In genomic region chr3:75434276-75434936, GRCh38 we compare ENCODE assay signal across 8 cellular contexts.
DNase-seq lines count a peak whose midpoint lies in the region; ATAC-seq and TF ChIP-seq lines count a peak whose summit lies in the region.
"Not testable (repeated sequence)": the region's sequence is repeated elsewhere in the genome, so short reads cannot be mapped to it uniquely, and the experiment has no call there.

No MANE protein-coding gene starts in this region.

- not testable (repeated sequence) for TF ChIP-seq CTCF in HFFc6 (IDR thresholded peaks at IDR 0.05); OCI-LY3 (IDR thresholded peaks at IDR 0.05; ENCODE audit: low read depth, low read length); cardiac fibroblast (IDR thresholded peaks at IDR 0.05; ENCODE audit: low read depth, low read length); heart left ventricle (IDR thresholded peaks at IDR 0.05)

- peaks cover 29% of the 10 kb centered on the region for H3K4me1 ChIP-seq in BLaER1
- not testable (repeated sequence) for H3K4me1 ChIP-seq in OCI-LY3 (ENCODE audit: low read length); naive thymus-derived CD4-positive, alpha-beta T cell (ENCODE audit: control insufficient read depth in 2 of 2, insufficient read depth in 2 of 2, low read length in 2 of 2)
- H3K4me1 ChIP-seq in heart left ventricle: peaks cover 0 to 31% (median 10%) of the 10 kb centered on the region in 12 donors

- H3K36me3 Mint-ChIP-seq in HFFc6 (ENCODE audit: low read depth): peaks cover 16% of the 10 kb centered on the region; the same call in 1 of the 2 replicates
- not testable (repeated sequence) for H3K36me3 Mint-ChIP-seq in naive thymus-derived CD4-positive, alpha-beta T cell; stimulated activated effector memory CD8-positive, alpha-beta T cell treated with anti-CD3 and anti-CD28 coated beads, Interleukin-12 subunit alpha, Interleukin-12 subunit beta, amount 100 ng/mL, for 72 hours

- not testable (repeated sequence) for TF ChIP-seq POLR2A in heart left ventricle (IDR thresholded peaks at IDR 0.05)

- peaks cover 48% of the 10 kb centered on the region for H3K4me1 Mint-ChIP-seq in HFFc6 (ENCODE audit: low read depth)
- peaks cover under 1 to 22% (median 18%) of the 10 kb centered on the region in 7 donors for H3K4me1 Mint-ChIP-seq in naive thymus-derived CD4-positive, alpha-beta T cell
- H3K4me1 Mint-ChIP-seq in stimulated activated effector memory CD8-positive, alpha-beta T cell treated with anti-CD3 and anti-CD28 coated beads, Interleukin-12 subunit alpha, Interleukin-12 subunit beta, amount 100 ng/mL, for 72 hours: peaks cover 12% of the 10 kb centered on the region

- POLR2A ChIA-PET in naive thymus-derived CD4-positive, alpha-beta T cell (lab: Charles Lee): not testable (repeated sequence)

- ATAC-seq in heart left ventricle; naive thymus-derived CD4-positive, alpha-beta T cell; stimulated activated effector memory CD8-positive, alpha-beta T cell treated with anti-CD3 and anti-CD28 coated beads, Interleukin-12 subunit alpha, Interleukin-12 subunit beta, amount 100 ng/mL, for 72 hours: not testable (repeated sequence)

- not testable (repeated sequence) for H3K9me3 ChIP-seq in BLaER1; OCI-LY3 (ENCODE audit: insufficient read depth, low read length); heart left ventricle; naive thymus-derived CD4-positive, alpha-beta T cell (ENCODE audit: control insufficient read depth in 2 of 3, low read length in 3 of 3)

- H3K9me3 Mint-ChIP-seq in HFFc6; naive thymus-derived CD4-positive, alpha-beta T cell; stimulated activated effector memory CD8-positive, alpha-beta T cell treated with anti-CD3 and anti-CD28 coated beads, Interleukin-12 subunit alpha, Interleukin-12 subunit beta, amount 100 ng/mL, for 72 hours: not testable (repeated sequence)

- not testable (repeated sequence) for H3K27me3 Mint-ChIP-seq in HFFc6 (ENCODE audit: insufficient read depth); naive thymus-derived CD4-positive, alpha-beta T cell

- not testable (repeated sequence) for H2AFZ ChIP-seq in OCI-LY3 (ENCODE audit: low read depth, low read length)

- H3K9ac ChIP-seq in BLaER1 (peak overlapping the region; percentile 86), OCI-LY3 (ENCODE audit: low read length) (peak overlapping the region; percentile 51; the same call in 1 of the 2 replicates)

- intact Hi-C loops in heart left ventricle (cut with DNase I): not testable (repeated sequence)
- intact Hi-C loops in naive thymus-derived CD4-positive, alpha-beta T cell (cut with micrococcal nuclease): loop anchor here in 1 of 2 donors (5.0 kb wide), 1 partner anchor 177 kb away; no protein-coding TSS in a partner anchor

- peaks cover 17% of the 10 kb centered on the region; the same call in 1 of the 2 replicates for H4K20me1 ChIP-seq in BLaER1
- not testable (repeated sequence) for H4K20me1 ChIP-seq in OCI-LY3 (ENCODE audit: insufficient read depth, low read length)

- H3K27ac Mint-ChIP-seq in HFFc6: peak overlapping the region; percentile 99
- peak overlapping the region; percentile 82 to 98 (median 88) for H3K27ac Mint-ChIP-seq in naive thymus-derived CD4-positive, alpha-beta T cell
- H3K27ac Mint-ChIP-seq in stimulated activated effector memory CD8-positive, alpha-beta T cell treated with anti-CD3 and anti-CD28 coated beads, Interleukin-12 subunit alpha, Interleukin-12 subunit beta, amount 100 ng/mL, for 72 hours: peak overlapping the region; percentile 84

- DNase-seq in HFFc6 (peak; percentile 85), cardiac fibroblast (ENCODE audit: low read depth in 2 of 2) (peak; percentile 75 to 77), heart left ventricle (peak in 4 of 5 donors; percentile 20 to 49 (median 25))
- peak; percentile 23 to 25 for DNase-seq in activated CD4-positive, alpha-beta T cell treated with anti-CD3 and anti-CD28 coated beads, Interleukin-2, amount 50 U/mL, for 48 hours
- peak in 4 of 9 donors; percentile 20 to 33 (median 22) for DNase-seq in naive thymus-derived CD4-positive, alpha-beta T cell
- DNase-seq in stimulated activated effector memory CD8-positive, alpha-beta T cell treated with anti-CD3 and anti-CD28 coated beads, Interleukin-12 subunit alpha, Interleukin-12 subunit beta, amount 100 ng/mL, for 72 hours (ENCODE audit: low spot score in 2 of 2): not testable (repeated sequence)

- not testable (repeated sequence) for H3K79me2 ChIP-seq in OCI-LY3 (ENCODE audit: low read length)

- H3K4me3 ChIP-seq in BLaER1: peak overlapping the region; percentile 78
- H3K4me3 ChIP-seq in OCI-LY3 (ENCODE audit: low read length): peak overlapping the region; percentile 73
- H3K4me3 ChIP-seq in cardiac fibroblast (replicated peaks in 1 of 2; ENCODE audit: low read depth in 2 of 2, low read length in 2 of 2): peak overlapping the region; percentile 53 to 64
- H3K4me3 ChIP-seq in heart left ventricle: peak overlapping the region; percentile 65 to 99 (median 82)
- peak overlapping the region; percentile 53 for H3K4me3 ChIP-seq in naive thymus-derived CD4-positive, alpha-beta T cell (ENCODE audit: low read length)

- 3 to 5% (median 4%) methylated on average over 32 to 35 of the region's 35 CpGs for WGBS in heart left ventricle, 4 donors

- peak overlapping the region; percentile 93 for H3K4me3 Mint-ChIP-seq in HFFc6
- peak overlapping the region; percentile 85 to 100 (median 99) for H3K4me3 Mint-ChIP-seq in naive thymus-derived CD4-positive, alpha-beta T cell
- H3K4me3 Mint-ChIP-seq in stimulated activated effector memory CD8-positive, alpha-beta T cell treated with anti-CD3 and anti-CD28 coated beads, Interleukin-12 subunit alpha, Interleukin-12 subunit beta, amount 100 ng/mL, for 72 hours: peak overlapping the region; percentile 79

- H3K27ac ChIP-seq in BLaER1 (peak overlapping the region; percentile 82), heart left ventricle (peak overlapping the region; percentile 39 to 90 (median 80))
- not testable (repeated sequence) for H3K27ac ChIP-seq in OCI-LY3 (ENCODE audit: low read length)
- peak overlapping the region; percentile 87 for H3K27ac ChIP-seq in naive thymus-derived CD4-positive, alpha-beta T cell (ENCODE audit: low read depth, low read length)

- H3K27me3 ChIP-seq in BLaER1; OCI-LY3 (ENCODE audit: low read depth, low read length); heart left ventricle; naive thymus-derived CD4-positive, alpha-beta T cell (ENCODE audit: control insufficient read depth in 2 of 2, insufficient read depth in 2 of 2, low read length in 2 of 2): not testable (repeated sequence)

- CTCF ChIA-PET in naive thymus-derived CD4-positive, alpha-beta T cell (lab: Charles Lee): not testable (repeated sequence)

- H3K4me2 ChIP-seq in BLaER1 (peak overlapping the region; percentile 81), OCI-LY3 (ENCODE audit: low read length) (peak overlapping the region; percentile 43)

- peaks cover 17% of the 10 kb centered on the region for H3K36me3 ChIP-seq in BLaER1
- H3K36me3 ChIP-seq in OCI-LY3 (replicated peaks; ENCODE audit: low read depth, low read length); naive thymus-derived CD4-positive, alpha-beta T cell (ENCODE audit: control insufficient read depth in 2 of 3, insufficient read depth in 3 of 3, low read length in 3 of 3): not testable (repeated sequence)
- peaks cover 0 to 18% (median 4%) of the 10 kb centered on the region in 9 donors for H3K36me3 ChIP-seq in heart left ventricle
